In the genomic region with DNA sequence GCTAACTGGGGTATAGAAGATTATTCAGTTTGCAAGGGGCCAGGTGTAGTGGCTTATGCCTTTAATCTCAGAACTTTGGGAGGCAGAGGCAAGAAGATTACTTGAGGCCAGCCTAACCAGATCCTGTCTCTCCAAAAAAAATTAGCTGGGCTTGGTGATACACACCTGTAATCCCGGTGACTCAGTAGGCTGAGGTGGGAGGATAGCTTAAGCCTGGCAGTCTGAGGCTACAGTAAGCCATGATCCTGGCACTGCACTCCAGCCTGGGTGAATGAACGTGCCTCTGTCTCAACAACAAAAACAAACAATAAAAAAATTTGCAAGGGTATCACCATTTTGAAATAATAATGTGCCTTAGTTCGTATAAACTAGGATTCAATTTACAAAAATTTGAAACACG, we compare ENCODE assay signal across 25 cellular contexts. TPM values are rescaled to one million over a fixed set of nuclear protein-coding genes. Genes with fewer than 3 reads are reported as not detected.
DNase-seq lines count a peak whose midpoint lies in the region; ATAC-seq, FAIRE-seq and TF ChIP-seq lines count a peak whose summit lies in the region.
"Had no signal": no experiment of that assay in that cellular context is flagged by ENCODE, and none has a peak within 500 bp of the region (broad histone marks: within the 10 kb centered on the region; RNA-seq: fewer than 3 reads in every experiment).

No MANE protein-coding gene starts in this region.

- CTCF ChIA-PET in A549 (lab: Yijun Ruan, JAX): interaction anchor here (1.1 to 1.7 kb wide), 3 partner anchors 20 to 55 kb away, joined by 3 to 8 read pairs (median 4); no protein-coding TSS in a partner anchor

- TF ChIP-seq CTCF in A549 (IDR thresholded peaks at IDR 0.05) (no peak), bronchial epithelial cell (IDR thresholded peaks at IDR 0.05; ENCODE audit: insufficient read depth, low read length, severe bottlenecking) (no peak), foreskin keratinocyte (conservative IDR thresholded peaks at IDR 0.05) (no peak)

- DNase-seq in A549 (ENCODE audit: low read depth in 1 of 2, low spot score in 1 of 2) (no peak), NCI-H226 (peak; percentile 55), bronchial epithelial cell (ENCODE audit: low read depth) (peak; percentile 72), foreskin keratinocyte (peak in 1 of 2 donors; percentile 24), putamen (ENCODE audit: low spot score) (no peak)
- DNase-seq: CD4-positive, CD25-positive, alpha-beta regulatory T cell; CD8-positive, alpha-beta T cell; DMS 273 treated with DMSO at 0.1 percent for 48 hours; DMS79; EL; GDM1; H9 had no signal

- H3K4me1 ChIP-seq in A549 (0 out of 3 replicates have a peak, but pooled peaks cover under 1% of the 10 kb centered on the region), foreskin keratinocyte (no peaks in the 10 kb centered on the region)

- no peak overlapping the region for H3K4me2 ChIP-seq in A549
- H3K4me2 ChIP-seq: BLaER1, GM23338 had no signal

- POLR2A ChIA-PET in A549 (lab: Yijun Ruan, JAX): interaction anchor here (1.1 kb wide), 1 partner anchor 65 kb away, joined by 3 read pairs; a partner anchor contains a TSS

- ATAC-seq in A549 (no peak), foreskin keratinocyte (peak; percentile 73), HG02970 (IDR thresholded peaks at IDR 0.05; ENCODE audit: low FRiP score, unreplicated experiment) (no peak), HG03432 (IDR thresholded peaks at IDR 0.05; ENCODE audit: unreplicated experiment) (no peak)
- ATAC-seq: CD8-positive, alpha-beta T cell; GM12878; GM23338; HCT116 had no signal

- no peak overlapping the region for H3K4me3 ChIP-seq in A549
- H3K4me3 ChIP-seq in bronchial epithelial cell (ENCODE audit: low read depth, low read length): no peak overlapping the region
- H3K4me3 ChIP-seq: BLaER1, GM12878, GM23338 had no signal

- H3K36me3 ChIP-seq in bronchial epithelial cell (ENCODE audit: control insufficient read depth, insufficient read depth, low read length): no peaks in the 10 kb centered on the region
- H3K36me3 ChIP-seq: BLaER1 had no signal

- no peak for TF ChIP-seq EP300 in A549 (IDR thresholded peaks at IDR 0.05)

- peak overlapping the region; percentile 30 to 43; a peak in 1 of 6 replicates for H3K27ac ChIP-seq in A549
- H3K27ac ChIP-seq in foreskin keratinocyte: no peak overlapping the region
- H3K27ac ChIP-seq: BLaER1, C4-2B had no signal

- FAIRE-seq in A549 (lab: Jason Lieb, UNC) (no peak), bronchial epithelial cell (lab: Jason Lieb, UNC) (no peak)
- FAIRE-seq: D721Med, GM12878, GM19239 had no signal

- TF ChIP-seq POLR2A in A549 (IDR thresholded peaks at IDR 0.05; ENCODE audit: low read length): no peak

- no peak for TF ChIP-seq RAD21 in A549 (conservative IDR thresholded peaks at IDR 0.05 in 1 of 2, IDR thresholded peaks at IDR 0.05 in 1 of 2)

- H3K27me3 ChIP-seq in bronchial epithelial cell (ENCODE audit: control insufficient read depth, insufficient read depth, low read length) (no peaks in the 10 kb centered on the region), foreskin keratinocyte (no peaks in the 10 kb centered on the region)
- H3K27me3 ChIP-seq: BLaER1 had no signal

- WGBS in A549 (ENCODE audit: missing lambda C conversion rate): 84% methylated on average over 4 of the region's 4 CpGs

- no peaks in the 10 kb centered on the region for H3K9me3 ChIP-seq in A549
- H3K9me3 ChIP-seq: BLaER1 had no signal

TF ChIP-seq in A549, 52 proteins besides CTCF, POLR2A, EP300 and RAD21:
- TF ChIP-seq NFE2L2 (conservative IDR thresholded peaks at IDR 0.05; ENCODE audit: low read length) (no peak), EHMT2 (IDR thresholded peaks at IDR 0.05; ENCODE audit: low read depth) (no peak), JUNB (IDR thresholded peaks at IDR 0.05) (no peak), KDM5A (IDR thresholded peaks at IDR 0.05) (no peak), ZC3H11A (IDR thresholded peaks at IDR 0.05) (no peak), MAZ (IDR thresholded peaks at IDR 0.05; ENCODE audit: borderline replicate concordance, low read depth, low read length) (no peak), EHF (CRISPR knock-in tag; IDR thresholded peaks at IDR 0.05) (no peak), SREBF2 (IDR thresholded peaks at IDR 0.05) (no peak), FOSL2 (IDR thresholded peaks at IDR 0.05) (no peak), FOSL2 (CRISPR knock-in tag; IDR thresholded peaks at IDR 0.05) (no peak), RARB (CRISPR knock-in tag; IDR thresholded peaks at IDR 0.05) (no peak), NR3C1 (IDR thresholded peaks at IDR 0.05) (no peak), CBX2 (IDR thresholded peaks at IDR 0.05; ENCODE audit: borderline replicate concordance, low read depth) (no peak), CBX8 (IDR thresholded peaks at IDR 0.05) (no peak), MAFK (IDR thresholded peaks at IDR 0.05; ENCODE audit: partially characterized antibody) (no peak), CHD4 (IDR thresholded peaks at IDR 0.05; ENCODE audit: borderline replicate concordance) (no peak), JUN (IDR thresholded peaks at IDR 0.05) (no peak)
- TF ChIP-seq, protein P1, sequence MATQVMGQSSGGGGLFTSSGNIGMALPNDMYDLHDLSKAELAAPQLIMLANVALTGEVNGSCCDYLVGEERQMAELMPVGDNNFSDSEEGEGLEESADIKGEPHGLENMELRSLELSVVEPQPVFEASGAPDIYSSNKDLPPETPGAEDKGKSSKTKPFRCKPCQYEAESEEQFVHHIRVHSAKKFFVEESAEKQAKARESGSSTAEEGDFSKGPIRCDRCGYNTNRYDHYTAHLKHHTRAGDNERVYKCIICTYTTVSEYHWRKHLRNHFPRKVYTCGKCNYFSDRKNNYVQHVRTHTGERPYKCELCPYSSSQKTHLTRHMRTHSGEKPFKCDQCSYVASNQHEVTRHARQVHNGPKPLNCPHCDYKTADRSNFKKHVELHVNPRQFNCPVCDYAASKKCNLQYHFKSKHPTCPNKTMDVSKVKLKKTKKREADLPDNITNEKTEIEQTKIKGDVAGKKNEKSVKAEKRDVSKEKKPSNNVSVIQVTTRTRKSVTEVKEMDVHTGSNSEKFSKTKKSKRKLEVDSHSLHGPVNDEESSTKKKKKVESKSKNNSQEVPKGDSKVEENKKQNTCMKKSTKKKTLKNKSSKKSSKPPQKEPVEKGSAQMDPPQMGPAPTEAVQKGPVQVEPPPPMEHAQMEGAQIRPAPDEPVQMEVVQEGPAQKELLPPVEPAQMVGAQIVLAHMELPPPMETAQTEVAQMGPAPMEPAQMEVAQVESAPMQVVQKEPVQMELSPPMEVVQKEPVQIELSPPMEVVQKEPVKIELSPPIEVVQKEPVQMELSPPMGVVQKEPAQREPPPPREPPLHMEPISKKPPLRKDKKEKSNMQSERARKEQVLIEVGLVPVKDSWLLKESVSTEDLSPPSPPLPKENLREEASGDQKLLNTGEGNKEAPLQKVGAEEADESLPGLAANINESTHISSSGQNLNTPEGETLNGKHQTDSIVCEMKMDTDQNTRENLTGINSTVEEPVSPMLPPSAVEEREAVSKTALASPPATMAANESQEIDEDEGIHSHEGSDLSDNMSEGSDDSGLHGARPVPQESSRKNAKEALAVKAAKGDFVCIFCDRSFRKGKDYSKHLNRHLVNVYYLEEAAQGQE (IDR thresholded peaks at IDR 0.05): no peak

RNA-seq across cellular contexts. Expression of a gene that starts 51.3 kb away (rescaled TPM):
- polyA plus RNA-seq in A549 (2011; rRNA removed) (9.1 TPM in 2 replicates), A549 (2017; fragmentation: RNase III; extraction: RNeasy Plus Mini Kit Qiagen cat#74134 plus additional on column Dnase treatment) (10.1 to 13.6 TPM (median 10.9 TPM) in 3 replicates), foreskin keratinocyte (0.03 and 0.04 TPM in 2 replicates)
- 1.9 and 2.3 TPM in 2 replicates for polyA plus RNA-seq in A549 (2012; cell fraction: cytosol; rRNA removed)
- 2.2 and 4.3 TPM in 2 replicates for polyA plus RNA-seq in A549 (2012; cell fraction: nucleus; rRNA removed)
- 6.2 and 6.7 TPM in 2 replicates for polyA minus RNA-seq in A549 (2011; rRNA and poly(A)+ RNA removed)
- total RNA-seq in bronchial epithelial cell (0.13 and 0.26 TPM in 2 replicates), foreskin keratinocyte (0.04 TPM in 1 of 2 replicates, not detected in the other)
- total RNA-seq: A172; B cell; CD8-positive, alpha-beta T cell; H4 had no signal
- polyA plus RNA-seq: AG04450 had no signal

Comparison
In these comparisons a context has a peak if more than half of its experiments do, and no peak if none do; other contexts are left out.
1. DNase-seq: peak in NCI-H226 (single experiment) and bronchial epithelial cell (single experiment); none in A549 (0 of 2) and putamen (single experiment).